Comparison of ENCODE assay signal across 20 cellular contexts in genomic region chr14:55968741-55969140, GRCh38.
"Had no signal": no experiment of that assay in that cellular context is flagged by ENCODE, and none has a peak within 500 bp of the region (broad histone marks: within the 10 kb centered on the region; RNA-seq: fewer than 3 reads in every experiment).

No MANE protein-coding gene starts in this region.

- H3K27me3 ChIP-seq: ascending aorta, gastroesophageal sphincter, heart right ventricle, spleen, thyroid gland had no signal

- H3K4me1 ChIP-seq: ascending aorta, gastroesophageal sphincter, left ventricle myocardium inferior, spleen, thyroid gland had no signal

- H3K4me1 Mint-ChIP-seq: activated CD4-positive, alpha-beta T cell treated with anti-CD3 and anti-CD28 coated beads, Interleukin-2, amount 10 ng/mL, durations not matched to agents 7 days and 5 days; activated naive CD8-positive, alpha-beta T cell treated with anti-CD3 and anti-CD28 coated beads, Interleukin-2, amount 50 U/mL, for 24 hours had no signal

- H3K4me3 Mint-ChIP-seq: activated CD4-positive, alpha-beta T cell treated with anti-CD3 and anti-CD28 coated beads, Interleukin-2, amount 10 ng/mL, durations not matched to agents 7 days and 5 days; activated CD8-positive, alpha-beta T cell treated with anti-CD3 and anti-CD28 coated beads, Interleukin-2, amount 10 ng/mL, durations not matched to agents 7 days and 5 days; activated naive CD4-positive, alpha-beta T cell treated with anti-CD3 and anti-CD28 coated beads for 36 hours; activated naive CD8-positive, alpha-beta T cell treated with anti-CD3 and anti-CD28 coated beads, Interleukin-2, amount 50 U/mL, for 24 hours; activated T-cell treated with anti-CD3 and anti-CD28 coated beads, Interleukin-2, amount 50 U/mL, for 4 hours; stimulated activated naive B cell treated with anti-CD40 and anti-IgM and Interleukin-4, amounts not matched to agents 10 μg/mL and 1 μg/mL and 100 μg/mL, for 72 hours had no signal

- H3K4me3 ChIP-seq: ascending aorta, gastroesophageal sphincter, heart right ventricle, left ventricle myocardium inferior, spleen, thyroid gland had no signal

- H3K9me3 ChIP-seq: ascending aorta, gastroesophageal sphincter, heart right ventricle, left ventricle myocardium inferior, spleen, thyroid gland had no signal

- H3K27ac Mint-ChIP-seq: activated CD4-positive, alpha-beta T cell treated with anti-CD3 and anti-CD28 coated beads, Interleukin-2, amount 10 ng/mL, durations not matched to agents 7 days and 5 days; activated CD8-positive, alpha-beta T cell treated with anti-CD3 and anti-CD28 coated beads, Interleukin-2, amount 10 ng/mL, durations not matched to agents 7 days and 5 days; activated naive CD4-positive, alpha-beta T cell treated with anti-CD3 and anti-CD28 coated beads for 36 hours; activated naive CD8-positive, alpha-beta T cell treated with anti-CD3 and anti-CD28 coated beads, Interleukin-2, amount 50 U/mL, for 24 hours; stimulated activated naive B cell treated with anti-CD40 and anti-IgM and Interleukin-4, amounts not matched to agents 10 μg/mL and 1 μg/mL and 100 μg/mL, for 72 hours had no signal

- DNase-seq: activated CD4-positive, alpha-beta T cell treated with anti-CD3 and anti-CD28 coated beads, Interleukin-2, amount 10 ng/mL, durations not matched to agents 7 days and 5 days; activated CD8-positive, alpha-beta memory T cell treated with anti-CD3 and anti-CD28 coated beads, Interleukin-2, amount 50 U/mL, for 4 hours; activated CD8-positive, alpha-beta T cell treated with anti-CD3 and anti-CD28 coated beads, Interleukin-2, amount 10 ng/mL, durations not matched to agents 7 days and 5 days; activated naive CD4-positive, alpha-beta T cell treated with anti-CD3 and anti-CD28 coated beads for 36 hours; activated naive CD8-positive, alpha-beta T cell treated with anti-CD3 and anti-CD28 coated beads, Interleukin-2, amount 50 U/mL, for 24 hours; activated T-cell treated with anti-CD3 and anti-CD28 coated beads, Interleukin-2, amount 50 U/mL, for 4 hours; erythroblast; heart right ventricle; kidney glomerular epithelial cell; left ventricle myocardium inferior; mammary epithelial cell; occipital lobe; posterior cingulate gyrus; spleen; stimulated activated CD4-positive, alpha-beta T cell treated with anti-CD3 and anti-CD28 coated beads, Interleukin-4, amount 100 ng/mL, for 4 hours; stimulated activated naive B cell treated with anti-CD40 and anti-IgM and Interleukin-4, amounts not matched to agents 10 μg/mL and 1 μg/mL and 100 μg/mL, for 72 hours; T1000; thyroid gland had no signal

- H3K36me3 Mint-ChIP-seq: stimulated activated naive B cell treated with anti-CD40 and anti-IgM and Interleukin-4, amounts not matched to agents 10 μg/mL and 1 μg/mL and 100 μg/mL, for 72 hours had no signal

- H3K9me3 Mint-ChIP-seq: activated CD4-positive, alpha-beta T cell treated with anti-CD3 and anti-CD28 coated beads, Interleukin-2, amount 10 ng/mL, durations not matched to agents 7 days and 5 days; activated naive CD4-positive, alpha-beta T cell treated with anti-CD3 and anti-CD28 coated beads for 36 hours; activated naive CD8-positive, alpha-beta T cell treated with anti-CD3 and anti-CD28 coated beads, Interleukin-2, amount 50 U/mL, for 24 hours; activated T-cell treated with anti-CD3 and anti-CD28 coated beads, Interleukin-2, amount 50 U/mL, for 4 hours; stimulated activated naive B cell treated with anti-CD40 and anti-IgM and Interleukin-4, amounts not matched to agents 10 μg/mL and 1 μg/mL and 100 μg/mL, for 72 hours had no signal

- H3K27ac ChIP-seq: ascending aorta, gastroesophageal sphincter, heart right ventricle, left ventricle myocardium inferior, spleen, thyroid gland had no signal

- H3K36me3 ChIP-seq: ascending aorta, gastroesophageal sphincter, heart right ventricle, left ventricle myocardium inferior, spleen, thyroid gland had no signal
